9 cellular contexts compared by ENCODE assay signal in the genomic region with DNA sequence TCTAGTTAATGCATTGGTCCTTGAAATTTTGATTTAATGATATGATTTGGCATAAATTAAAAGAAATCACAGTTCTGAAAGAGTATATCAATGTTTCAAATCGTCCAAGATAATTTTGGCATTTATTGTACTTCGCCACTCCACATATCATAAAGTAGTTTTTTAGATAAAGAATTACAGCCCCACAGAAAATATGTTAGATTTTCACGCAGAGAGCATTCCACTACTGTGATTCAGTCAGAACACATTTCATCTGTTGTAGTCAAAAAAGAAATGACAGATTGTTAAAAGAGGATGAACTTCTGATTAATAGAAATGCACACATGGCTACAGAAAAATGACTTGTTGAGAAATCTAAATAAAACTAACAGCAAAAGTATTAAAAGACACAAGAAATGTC.
"Had no signal": no experiment of that assay in that cellular context is flagged by ENCODE, and none has a peak within 500 bp of the region (broad histone marks: within the 10 kb centered on the region; RNA-seq: fewer than 3 reads in every experiment).

No MANE protein-coding gene starts in this region.

- H3K27ac Mint-ChIP-seq: HFFc6 had no signal

- H2AFZ ChIP-seq: GM23248 had no signal

- H3K9ac ChIP-seq: GM23248 had no signal

- ATAC-seq: HCT116, HepG2, K562 had no signal

- H3K4me3 ChIP-seq: GM23248, HAP-1, K562 had no signal

- H3K27ac ChIP-seq: GM23248, HL-60 had no signal

- H3K4me1 ChIP-seq: HAP-1 had no signal

- H3K36me3 ChIP-seq: HAP-1 had no signal

- DNase-seq: GM23248, GOT3, H7, HFFc6 had no signal

- H3K9me3 ChIP-seq: HAP-1 had no signal

- H3K9me3 Mint-ChIP-seq: HFFc6 had no signal

- H3K4me3 Mint-ChIP-seq: HFFc6 had no signal
